ENCODE assay signal across 15 cellular contexts in genomic region chr12:93200291-93200917, GRCh38.
DNase-seq lines count a peak whose midpoint lies in the region; ATAC-seq and TF ChIP-seq lines count a peak whose summit lies in the region.
"Had no signal": no experiment of that assay in that cellular context is flagged by ENCODE, and none has a peak within 500 bp of the region (broad histone marks: within the 10 kb centered on the region; RNA-seq: fewer than 3 reads in every experiment).

No MANE protein-coding gene starts in this region.

- H4K20me1 ChIP-seq in fibroblast of lung (ENCODE audit: control insufficient read depth, extremely low read depth, insufficient read depth, low read length): no peaks in the 10 kb centered on the region

- no peak overlapping the region for H2AFZ ChIP-seq in fibroblast of lung (ENCODE audit: low read length)

- H3K27ac ChIP-seq in fibroblast of lung (ENCODE audit: insufficient read depth, low read length): no peak overlapping the region
- H3K27ac ChIP-seq: pancreas had no signal

- H3K36me3 ChIP-seq in fibroblast of lung (ENCODE audit: control insufficient read depth, insufficient read depth, low read length): no peaks in the 10 kb centered on the region
- H3K36me3 ChIP-seq: pancreas had no signal

- peaks cover 12 to 18% of the 10 kb centered on the region in 2 donors for H3K4me1 Mint-ChIP-seq in stimulated activated naive B cell treated with anti-CD40 and anti-IgM and Interleukin-4, amounts not matched to agents 10 μg/mL and 1 μg/mL and 100 μg/mL, for 72 hours

- no peaks in the 10 kb centered on the region for H3K9me3 ChIP-seq in fibroblast of lung (ENCODE audit: control insufficient read depth, insufficient read depth, low read depth, low read length)
- H3K9me3 ChIP-seq: pancreas had no signal

- DNase-seq in fibroblast of lung (ENCODE audit: low read depth in 2 of 2): peak; percentile 40 to 61
- no peak for DNase-seq in stimulated activated naive B cell treated with anti-CD40 and anti-IgM and Interleukin-4, amounts not matched to agents 10 μg/mL and 1 μg/mL and 100 μg/mL, for 72 hours
- DNase-seq in NCI-H1092 treated with DMSO at 0.1 percent for 48 hours (lab: John Stamatoyannopoulos, UW): no peak
- no peak for DNase-seq in stimulated activated CD4-positive, alpha-beta T cell treated with anti-CD3 and anti-CD28 coated beads, Interleukin-4, amount 100 ng/mL, for 4 hours
- no peak for DNase-seq in CD1c-positive myeloid dendritic cell (ENCODE audit: extremely low spot score)
- DNase-seq: activated CD4-positive, alpha-beta T cell treated with anti-CD3 and anti-CD28 coated beads, Interleukin-2, amount 50 U/mL, for 48 hours; amygdala; C1 segment of cervical spinal cord; cortex of kidney; KBM-7; NCI-H510A; pancreas; PC-3 had no signal

- no peak overlapping the region for H3K4me3 ChIP-seq in fibroblast of lung (replicated peaks in 1 of 4; ENCODE audit: control extremely low read depth in 1 of 4, insufficient read depth in 1 of 4, low read depth in 3 of 4, low read length in 4 of 4)
- H3K4me3 ChIP-seq: pancreas had no signal

- peaks cover 6% of the 10 kb centered on the region for H3K4me1 ChIP-seq in fibroblast of lung (ENCODE audit: control insufficient read depth, extremely low read depth, insufficient read depth, low read length)
- H3K4me1 ChIP-seq: pancreas had no signal

- H3K27me3 Mint-ChIP-seq in stimulated activated naive B cell treated with anti-CD40 and anti-IgM and Interleukin-4, amounts not matched to agents 10 μg/mL and 1 μg/mL and 100 μg/mL, for 72 hours: peaks cover 4 to 11% of the 10 kb centered on the region in 2 donors

- H3K4me3 Mint-ChIP-seq in stimulated activated naive B cell treated with anti-CD40 and anti-IgM and Interleukin-4, amounts not matched to agents 10 μg/mL and 1 μg/mL and 100 μg/mL, for 72 hours: no peak overlapping the region

- no peak for TF ChIP-seq CTCF in fibroblast of lung (conservative IDR thresholded peaks at IDR 0.05 in 1 of 2, IDR thresholded peaks at IDR 0.05 in 1 of 2; ENCODE audit: low read depth in 1 of 2, low read length in 2 of 2)

- H3K27me3 ChIP-seq in fibroblast of lung (ENCODE audit: control insufficient read depth, insufficient read depth, low read length): no peaks in the 10 kb centered on the region
- H3K27me3 ChIP-seq: pancreas had no signal

- no peak overlapping the region for H3K9ac ChIP-seq in fibroblast of lung (ENCODE audit: insufficient read depth, low read length)

- H3K36me3 Mint-ChIP-seq in stimulated activated naive B cell treated with anti-CD40 and anti-IgM and Interleukin-4, amounts not matched to agents 10 μg/mL and 1 μg/mL and 100 μg/mL, for 72 hours: peaks cover 0 to 4% of the 10 kb centered on the region in 2 donors

- no peaks in the 10 kb centered on the region for H3K79me2 ChIP-seq in fibroblast of lung (ENCODE audit: control insufficient read depth, insufficient read depth, low read length)

- ATAC-seq in GM19463 (IDR thresholded peaks at IDR 0.05; ENCODE audit: unreplicated experiment): peak; percentile 76
- ATAC-seq in HG03354 (IDR thresholded peaks at IDR 0.05; ENCODE audit: poor library complexity, severe bottlenecking, unreplicated experiment): peak; percentile 49
- peak; percentile 63 to 77 for ATAC-seq in stimulated activated naive B cell treated with anti-CD40 and anti-IgM and Interleukin-4, amounts not matched to agents 10 μg/mL and 1 μg/mL and 100 μg/mL, for 72 hours (replicated peaks)
- ATAC-seq: PC-3 had no signal

- H3K27ac Mint-ChIP-seq in stimulated activated naive B cell treated with anti-CD40 and anti-IgM and Interleukin-4, amounts not matched to agents 10 μg/mL and 1 μg/mL and 100 μg/mL, for 72 hours: peak overlapping the region; percentile 4

- H3K9me3 Mint-ChIP-seq in stimulated activated naive B cell treated with anti-CD40 and anti-IgM and Interleukin-4, amounts not matched to agents 10 μg/mL and 1 μg/mL and 100 μg/mL, for 72 hours: peaks cover 3 to 4% of the 10 kb centered on the region in 2 donors

- H3K4me2 ChIP-seq in fibroblast of lung (ENCODE audit: extremely low read depth, insufficient read depth, low read length): no peak overlapping the region

Comparison
In these comparisons a context has a peak if more than half of its experiments do, and no peak if none do; other contexts are left out.
1. DNase-seq: peak in fibroblast of lung (2 of 2); none in stimulated activated naive B cell treated with anti-CD40 and anti-IgM and Interleukin-4, amounts not matched to agents 10 μg/mL and 1 μg/mL and 100 μg/mL, for 72 hours (single experiment), NCI-H1092 treated with DMSO at 0.1 percent for 48 hours (single experiment), stimulated activated CD4-positive, alpha-beta T cell treated with anti-CD3 and anti-CD28 coated beads, Interleukin-4, amount 100 ng/mL, for 4 hours (0 of 2) and CD1c-positive myeloid dendritic cell (single experiment).
2. Peak in every context shown above with its lines, with median percentiles within 50 percentile points of each other: ATAC-seq.